In the genomic region with DNA sequence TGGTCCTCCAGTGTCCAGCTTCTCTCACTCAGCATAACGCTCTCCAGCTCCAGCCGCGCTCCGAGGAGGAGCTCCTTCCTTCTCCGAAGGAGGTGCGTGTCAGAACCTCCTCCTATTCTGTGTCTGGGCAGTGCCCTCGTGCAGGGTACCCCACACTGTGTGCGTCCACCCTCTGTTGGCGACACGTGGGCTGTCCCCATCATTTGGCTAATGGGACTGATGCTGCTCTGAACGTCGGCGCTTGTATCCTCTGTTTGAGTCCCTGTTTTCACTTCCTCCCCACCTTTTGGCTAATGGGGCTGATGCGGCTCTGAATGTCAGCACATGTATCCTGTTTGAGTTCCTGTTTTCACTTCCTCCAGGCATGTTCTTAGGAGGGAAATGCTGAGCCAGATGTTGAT, we compare ENCODE assay signal across 11 cellular contexts. TPM values are rescaled to one million over a fixed set of nuclear protein-coding genes. Genes with fewer than 3 reads are reported as not detected.
DNase-seq lines count a peak whose midpoint lies in the region; ATAC-seq and TF ChIP-seq lines count a peak whose summit lies in the region.
"Had no signal": no experiment of that assay in that cellular context is flagged by ENCODE, and none has a peak within 500 bp of the region (broad histone marks: within the 10 kb centered on the region; RNA-seq: fewer than 3 reads in every experiment).

No MANE protein-coding gene starts in this region.

- no peak overlapping the region for H2BK12ac ChIP-seq in H9 (ENCODE audit: insufficient read length, low read depth, low read length)

- DNase-seq in GM10266 (ENCODE audit: extremely low spot score): peak; percentile 49
- DNase-seq in heart right ventricle: peak in 1 of 2 donors; percentile 17
- DNase-seq in NCI-H446 (lab: John Stamatoyannopoulos, UW): no peak
- no peak for DNase-seq in H9
- no peak for DNase-seq in esophagus muscularis mucosa (ENCODE audit: extremely low spot score)
- no peak for DNase-seq in NCI-H2107 treated with DMSO at 0.1 percent for 48 hours (lab: John Stamatoyannopoulos, UW; ENCODE audit: unreplicated experiment)

- ATAC-seq in GM21515 (IDR thresholded peaks at IDR 0.05; ENCODE audit: unreplicated experiment): peak; percentile 91
- ATAC-seq in HG03571 (IDR thresholded peaks at IDR 0.05; ENCODE audit: unreplicated experiment): peak; percentile 74
- peak; percentile 37 to 67 (median 61) for ATAC-seq in heart right ventricle

- no peaks in the 10 kb centered on the region for H3K9me3 Mint-ChIP-seq in H9

- no peaks in the 10 kb centered on the region for H3K79me1 ChIP-seq in H9 (ENCODE audit: insufficient read depth, low read depth, low read length, poor library complexity, severe bottlenecking)

- H3T11ph ChIP-seq in H9 (ENCODE audit: low read length): no peak overlapping the region

- no peak overlapping the region for H3K9ac ChIP-seq in H9 (ENCODE audit: extremely low read depth, insufficient read length, low read length)

- H3K14ac ChIP-seq in H9 (ENCODE audit: insufficient read depth, low read length): no peak overlapping the region

- no peak overlapping the region for H4K91ac ChIP-seq in H9 (ENCODE audit: insufficient read length, low read depth, low read length)

- no peaks in the 10 kb centered on the region for H3K4me1 Mint-ChIP-seq in H9

- H3K27ac ChIP-seq in heart right ventricle: peak overlapping the region in 1 of 10 donors; percentile 8
- H3K27ac ChIP-seq in H9 (ENCODE audit: insufficient read length, low read depth, low read length): no peak overlapping the region
- no peak overlapping the region for H3K27ac ChIP-seq in esophagus muscularis mucosa (replicated peaks in 1 of 4)

- H3K4ac ChIP-seq in H9 (ENCODE audit: low read depth, low read length): no peak overlapping the region

- H3K56ac ChIP-seq in H9 (ENCODE audit: insufficient read length, low read depth, low read length): no peak overlapping the region

- no peaks in the 10 kb centered on the region for H3K23me2 ChIP-seq in H9 (ENCODE audit: insufficient read length, low read depth, low read length, poor library complexity, severe bottlenecking)

- intact Hi-C loops in heart right ventricle (cut with DNase I) (no loop called here), esophagus muscularis mucosa (cut with DNase I) (no loop called here)

- no peak for TF ChIP-seq EP300 in esophagus muscularis mucosa (IDR thresholded peaks at IDR 0.05)

- no peak overlapping the region for H2AK5ac ChIP-seq in H9 (ENCODE audit: insufficient read length, low read length)

- H3K36me3 ChIP-seq in heart right ventricle: no peaks in the 10 kb centered on the region
- no peaks in the 10 kb centered on the region for H3K36me3 ChIP-seq in esophagus muscularis mucosa

- H2BK15ac ChIP-seq in H9 (ENCODE audit: low read depth, low read length): no peak overlapping the region

- no peak overlapping the region; a peak in 1 of 5 replicates for H3K4me3 Mint-ChIP-seq in H9
- H3K4me3 Mint-ChIP-seq: activated naive CD8-positive, alpha-beta T cell had no signal

- no peak overlapping the region for H3K4me2 ChIP-seq in H9 (ENCODE audit: insufficient read depth, insufficient read length, low read length)

- H2BK20ac ChIP-seq in H9 (ENCODE audit: low read depth, low read length, poor library complexity, severe bottlenecking): no peak overlapping the region

- H4K5ac ChIP-seq in H9 (ENCODE audit: insufficient read length, low read depth, low read length): no peak overlapping the region

- H3K36me3 Mint-ChIP-seq in H9 (ENCODE audit: insufficient read depth in 1 of 3, low read depth in 3 of 3): no peaks in the 10 kb centered on the region
- H3K36me3 Mint-ChIP-seq: activated naive CD8-positive, alpha-beta T cell had no signal

- H3K4me3 ChIP-seq in heart right ventricle: no peak overlapping the region
- H3K4me3 ChIP-seq in esophagus muscularis mucosa: no peak overlapping the region

- no peak overlapping the region for H3K23ac ChIP-seq in H9 (ENCODE audit: insufficient read length, low read depth, low read length)

- no peak overlapping the region for H3K27ac Mint-ChIP-seq in H9
- H3K27ac Mint-ChIP-seq: activated naive CD8-positive, alpha-beta T cell had no signal

- no peak overlapping the region for H2BK120ac ChIP-seq in H9 (ENCODE audit: low read depth, low read length, poor library complexity, severe bottlenecking)

- H2AFZ ChIP-seq in H9 (ENCODE audit: low read length): no peak overlapping the region

- H3K27me3 ChIP-seq in heart right ventricle (peaks cover 0 to 25% (median 11%) of the 10 kb centered on the region in 7 donors), H9 (ENCODE audit: insufficient read depth, low read length) (no peaks in the 10 kb centered on the region), esophagus muscularis mucosa (peaks cover 0 to 62% (median 3%) of the 10 kb centered on the region in 4 donors)

- no peak overlapping the region for H3K18ac ChIP-seq in H9 (ENCODE audit: insufficient read length, low read depth, low read length)

- H3K9me3 ChIP-seq in heart right ventricle (no peaks in the 10 kb centered on the region), H9 (ENCODE audit: control insufficient read depth, low read depth, low read length) (no peaks in the 10 kb centered on the region), esophagus muscularis mucosa (no peaks in the 10 kb centered on the region)

- H3K4me1 ChIP-seq in heart right ventricle (peaks cover 0 to 24% (median 0%) of the 10 kb centered on the region in 9 donors), H9 (ENCODE audit: insufficient read depth, low read length) (no peaks in the 10 kb centered on the region), esophagus muscularis mucosa (no peaks in the 10 kb centered on the region)

- peaks cover 5% of the 10 kb centered on the region for H3K27me3 Mint-ChIP-seq in H9 (ENCODE audit: low read depth)

- WGBS in heart right ventricle, 2 donors: 58 to 68% methylated on average over 14 of the region's 14 CpGs
- no CpG with 5 or more reads among the region's 14 CpGs for WGBS in H9 (ENCODE audit: extremely low coverage, insufficient read length, low lambda C conversion rate)
- WGBS in esophagus muscularis mucosa: 61% methylated on average over 14 of the region's 14 CpGs

- TF ChIP-seq CTCF in GM10266 (IDR thresholded peaks at IDR 0.05; ENCODE audit: control insufficient read depth, insufficient read depth, low read depth, missing control alignments) (no peak), heart right ventricle (IDR thresholded peaks at IDR 0.05) (no peak), H9 (conservative IDR thresholded peaks at IDR 0.05) (no peak), esophagus muscularis mucosa (IDR thresholded peaks at IDR 0.05) (no peak)

- H3K79me2 ChIP-seq in H9 (ENCODE audit: insufficient read depth, low read length): no peaks in the 10 kb centered on the region

- H2BK5ac ChIP-seq in H9 (ENCODE audit: insufficient read length, low read length): no peak overlapping the region

- H4K8ac ChIP-seq in H9 (replicated peaks; ENCODE audit: insufficient read length, low read depth, low read length): no peak overlapping the region

- TF ChIP-seq POLR2A in esophagus muscularis mucosa (IDR thresholded peaks at IDR 0.05; ENCODE audit: low read depth): no peak

- peaks cover 5% of the 10 kb centered on the region for H4K20me1 ChIP-seq in H9 (ENCODE audit: control insufficient read depth, insufficient read depth, insufficient read length)

RNA-seq across cellular contexts. Expression of a gene that starts 22.2 kb away (rescaled TPM):
- under 1 TPM in 4 of 10 donors, not detected in 6; 0.16 to 0.79 (median 0.20) TPM for total RNA-seq in heart right ventricle
- under 1 TPM in 1 of 2 donors, not detected in 1; 0.25 TPM for polyA plus RNA-seq in heart right ventricle
- total RNA-seq in H9 (2021): 0.15 TPM in 1 of 2 replicates, not detected in the other
- total RNA-seq in esophagus muscularis mucosa: 1 to 10 TPM in 1 of 4 donors, not detected in 3; 1.7 TPM
- total RNA-seq: glomerular endothelial cell, M059J had no signal
